Comparison of ENCODE assay signal across 8 cellular contexts in the genomic region with DNA sequence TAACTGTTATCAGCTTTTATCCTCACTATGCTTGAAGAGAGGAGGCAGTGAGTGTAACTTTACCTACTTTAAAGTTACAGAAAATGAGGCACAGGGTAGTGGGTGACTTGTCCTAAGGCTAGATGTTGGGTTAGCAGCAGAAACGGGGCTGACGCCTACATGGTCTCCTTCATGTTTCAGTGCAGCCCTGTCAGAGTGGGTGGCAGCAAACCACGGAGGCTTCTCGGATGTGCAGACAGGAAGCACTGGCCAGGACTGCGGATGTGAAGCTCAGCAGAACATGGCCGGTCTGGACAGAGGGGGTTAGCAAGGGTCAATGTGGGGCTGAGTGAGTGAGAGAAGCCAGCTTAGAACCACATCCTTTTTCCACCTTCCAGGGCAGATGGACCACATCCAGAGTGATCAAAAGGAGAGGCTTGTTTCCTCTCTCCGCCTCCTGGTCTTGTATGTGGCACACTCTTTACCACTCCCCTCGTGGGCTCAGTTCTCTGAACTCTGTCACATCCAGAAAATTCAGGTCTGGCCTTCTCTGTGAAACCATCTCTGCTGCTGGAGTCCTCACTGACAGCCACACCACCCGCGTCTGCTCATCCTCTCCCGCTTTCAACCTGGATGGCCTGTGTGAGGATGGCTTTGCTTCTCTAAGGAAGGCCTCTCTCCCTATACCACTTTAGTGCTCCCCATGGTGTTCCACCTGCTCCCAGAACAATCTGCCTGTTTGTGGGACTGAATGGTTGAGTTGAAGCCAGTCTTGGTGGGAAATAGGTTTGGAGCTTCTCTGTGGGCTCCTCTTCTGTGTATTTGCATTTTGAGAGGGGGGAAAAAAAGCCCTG. TPM values are rescaled to one million over a fixed set of nuclear protein-coding genes. Genes with fewer than 3 reads are reported as not detected.
DNase-seq lines count a peak whose midpoint lies in the region; ATAC-seq and TF ChIP-seq lines count a peak whose summit lies in the region.

No MANE protein-coding gene starts in this region.

- intact Hi-C loops in A673 (cut with micrococcal nuclease; ENCODE audit: unreplicated experiment) = no loop called here

- CTCF ChIA-PET in A673 (lab: Charles Lee) = no interaction called here

- no peaks in the 10 kb centered on the region for H3K27me3 ChIP-seq in upper lobe of left lung
- H3K27me3 ChIP-seq in A673 (replicated peaks; ENCODE audit: insufficient read depth, low read depth, low read length, poor library complexity) = no peaks in the 10 kb centered on the region

- no peak for TF ChIP-seq CTCF in omental fat pad (IDR thresholded peaks at IDR 0.05)
- no peak for TF ChIP-seq CTCF in upper lobe of left lung (IDR thresholded peaks at IDR 0.05)
- TF ChIP-seq CTCF in A673 (conservative IDR thresholded peaks at IDR 0.05; ENCODE audit: low read depth, low read length) = no peak

- H3K27ac ChIP-seq in upper lobe of left lung (peak overlapping the region; percentile 53 to 74 (median 58)), A673 (ENCODE audit: low read depth, low read length, poor library complexity, severe bottlenecking) (no peak overlapping the region)

- H3K36me3 ChIP-seq in upper lobe of left lung (peaks cover 0 to 2% (median 0%) of the 10 kb centered on the region in 4 donors), A673 (ENCODE audit: insufficient read depth, low read length, poor library complexity, severe bottlenecking) (no peaks in the 10 kb centered on the region)

- in situ Hi-C loops in ACHN (cut with HindIII; ENCODE audit: low pct_ligation_motif_present, low pct_unique_long_range_greater_than_20kb, low sequenced_read_pairs) = no loop called here

- WGBS in upper lobe of left lung, 2 donors = 36 to 43% methylated on average over 10 to 11 of the region's 11 CpGs

- DNase-seq in ACHN = peak; percentile 26
- DNase-seq in activated CD4-positive, alpha-beta T cell treated with anti-CD3 and anti-CD28 coated beads, Interleukin-2, amount 50 U/mL, for 4 hours = peak; percentile 67 to 74
- DNase-seq in effector CD8-positive, alpha-beta T cell (lab: John Stamatoyannopoulos, UW) = peak; percentile 30
- no peak for DNase-seq in omental fat pad (ENCODE audit: low spot score)
- peak in 1 of 2 donors; percentile 82 for DNase-seq in upper lobe of left lung
- DNase-seq in A673 (ENCODE audit: low spot score) = no peak

- BruUV-seq in A673 (replicated peaks; lab: Mats Ljungman, UMichigan) = no TSS peak

- H3K9me3 ChIP-seq in upper lobe of left lung = no peaks in the 10 kb centered on the region
- no peaks in the 10 kb centered on the region for H3K9me3 ChIP-seq in A673 (ENCODE audit: low read depth, low read length, poor library complexity, severe bottlenecking)

- ATAC-seq in GM19372 (IDR thresholded peaks at IDR 0.05; ENCODE audit: low read depth, unreplicated experiment) (peak; percentile 91), HG03520 (IDR thresholded peaks at IDR 0.05; ENCODE audit: unreplicated experiment) (peak; percentile 89), omental fat pad (ENCODE audit: low FRiP score) (peak; percentile 34), upper lobe of left lung (ENCODE audit: low FRiP score in 2 of 2) (peak; percentile 86 to 89)

- no peak for TF ChIP-seq POLR2A in upper lobe of left lung (IDR thresholded peaks at IDR 0.05)

- POLR2A ChIA-PET in A673 (lab: Charles Lee; ENCODE audit: low non-redundant PET) = no interaction called here

- no peak for TF ChIP-seq EP300 in upper lobe of left lung (IDR thresholded peaks at IDR 0.05)

- H3K4me1 ChIP-seq in upper lobe of left lung (peaks cover 61 to 89% (median 70%) of the 10 kb centered on the region in 4 donors), A673 (ENCODE audit: insufficient read depth, low read length, poor library complexity, severe bottlenecking) (no peaks in the 10 kb centered on the region)

- H3K4me3 ChIP-seq in upper lobe of left lung (no peak overlapping the region), A673 (ENCODE audit: low read depth, low read length, poor library complexity, severe bottlenecking) (no peak overlapping the region)

RNA-seq across cellular contexts. Expression of a gene that starts 14.1 kb away (rescaled TPM):
- total RNA-seq in omental fat pad = 10 to 100 TPM; 31.1 to 73.3 (median 52.7) TPM
- 10 to 100 TPM; 63.4 to 90.4 (median 81.6) TPM for total RNA-seq in upper lobe of left lung
- total RNA-seq in A673 (2021) = 9.2 and 13.1 TPM in 2 replicates

RNA-seq across cellular contexts. Expression of a gene that starts 50.8 kb away (rescaled TPM):
- total RNA-seq in omental fat pad = under 1 TPM in 1 of 4 donors, not detected in 3; 0.09 TPM
- total RNA-seq in upper lobe of left lung = not detected
- 0.09 TPM in 1 of 2 replicates, not detected in the other for total RNA-seq in A673 (2021)

Comparison
In these comparisons a context has a peak if more than half of its experiments do, and no peak if none do; other contexts are left out.
1. DNase-seq: peak in ACHN (single experiment), activated CD4-positive, alpha-beta T cell treated with anti-CD3 and anti-CD28 coated beads, Interleukin-2, amount 50 U/mL, for 4 hours (2 of 2) and effector CD8-positive, alpha-beta T cell (single experiment); none in omental fat pad (single experiment) and A673 (single experiment).
2. ATAC-seq: peak in every context shown above with its lines; median percentile 91 in GM19372; 89 in HG03520; 88 in upper lobe of left lung; 34 in omental fat pad.